23 cellular contexts compared by ENCODE assay signal in the genomic region with DNA sequence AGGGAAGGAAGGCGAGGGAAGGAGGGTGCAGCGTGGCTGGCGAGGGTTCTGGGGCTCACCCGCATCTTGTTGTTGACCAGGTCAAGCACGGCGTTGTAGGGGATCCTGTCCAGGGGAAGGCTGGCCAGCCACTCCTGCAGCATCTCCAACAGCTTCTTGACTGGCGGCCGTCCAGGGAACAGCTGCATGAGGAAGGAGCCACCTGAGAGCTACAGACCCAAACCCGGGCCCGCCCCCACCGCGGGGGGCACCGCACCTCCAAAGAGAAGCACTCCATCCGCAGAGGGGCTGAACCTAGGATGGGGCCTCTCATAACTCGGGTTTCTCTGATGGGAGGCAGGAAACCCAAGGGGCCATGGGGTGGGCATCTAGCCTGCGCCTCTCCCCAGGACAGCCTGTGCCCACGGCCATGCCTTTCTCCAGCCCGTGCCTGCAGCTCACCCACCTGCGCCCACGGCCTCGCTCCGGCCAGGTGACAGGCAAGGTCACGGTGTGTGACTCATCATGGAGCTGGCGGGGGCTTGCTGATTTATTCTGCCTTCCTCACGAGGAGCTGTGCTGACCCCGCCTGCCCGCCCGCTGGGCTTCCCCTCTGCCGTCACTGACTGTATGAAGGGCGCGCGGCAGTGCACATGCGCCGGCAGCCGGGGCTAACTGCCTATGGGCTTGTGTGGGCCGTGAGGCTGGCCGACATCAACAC. TPM values are rescaled to one million over a fixed set of nuclear protein-coding genes. Genes with fewer than 3 reads are reported as not detected.
DNase-seq lines count a peak whose midpoint lies in the region; ATAC-seq, FAIRE-seq and TF ChIP-seq lines count a peak whose summit lies in the region.
"Had no signal": no experiment of that assay in that cellular context is flagged by ENCODE, and none has a peak within 500 bp of the region (broad histone marks: within the 10 kb centered on the region; RNA-seq: fewer than 3 reads in every experiment).

No MANE protein-coding gene starts in this region.

- no peak for TF ChIP-seq RAD21 in GM12878 (IDR thresholded peaks at IDR 0.05; ENCODE audit: insufficient read depth, low read depth, low read length)

- H3K9me2 ChIP-seq in GM23338 (ENCODE audit: insufficient read depth): no peaks in the 10 kb centered on the region

- H3K27me3 Mint-ChIP-seq in GM23338 (ENCODE audit: insufficient read depth, low read depth, poor library complexity): peaks cover 5% of the 10 kb centered on the region
- H3K27me3 Mint-ChIP-seq in activated T-cell treated with anti-CD3 and anti-CD28 coated beads, Interleukin-2, amount 50 U/mL, for 4 hours (ENCODE audit: low read depth): no peaks in the 10 kb centered on the region
- H3K27me3 Mint-ChIP-seq: CD4-positive, CD25-positive, alpha-beta regulatory T cell; CD8-positive, alpha-beta memory T cell had no signal

- no peak overlapping the region for H3K4ac ChIP-seq in neuronal stem cell (ENCODE audit: low read length)

- H3K79me1 ChIP-seq in neuronal stem cell (ENCODE audit: low read depth, low read length): peaks cover 12% of the 10 kb centered on the region

- H3K27ac Mint-ChIP-seq in GM23338: no peak overlapping the region
- H3K27ac Mint-ChIP-seq: CD4-positive, CD25-positive, alpha-beta regulatory T cell; CD8-positive, alpha-beta memory T cell; HFFc6 had no signal

- ATAC-seq in GM23338 (peak; percentile 65), GM12878 (no peak)
- ATAC-seq in activated T-cell treated with anti-CD3 and anti-CD28 coated beads, Interleukin-2, amount 50 U/mL, for 4 hours: no peak

- peaks cover 3% of the 10 kb centered on the region for H4K20me1 ChIP-seq in GM23338 (replicated peaks; ENCODE audit: insufficient read depth)
- no peaks in the 10 kb centered on the region; the same call in 1 of the 2 replicates for H4K20me1 ChIP-seq in GM12878 (ENCODE audit: control insufficient read depth, insufficient read depth)

- no peak overlapping the region for H2BK120ac ChIP-seq in neuronal stem cell (ENCODE audit: low read depth, low read length)

- no peaks in the 10 kb centered on the region for H3K27me3 ChIP-seq in GM23338 (ENCODE audit: insufficient read depth)
- H3K27me3 ChIP-seq in GM12878 (replicated peaks in 1 of 2; ENCODE audit: control insufficient read depth in 2 of 2, insufficient read depth in 2 of 2, low read length in 1 of 2): no peaks in the 10 kb centered on the region
- H3K27me3 ChIP-seq in neuronal stem cell (ENCODE audit: control insufficient read depth in 3 of 3, insufficient read depth in 3 of 3, low read depth in 1 of 3, low read length in 3 of 3): no peaks in the 10 kb centered on the region

- no peak for TF ChIP-seq EP300 in GM12878 (IDR thresholded peaks at IDR 0.05; ENCODE audit: borderline replicate concordance in 1 of 2, control insufficient read depth in 1 of 2, low read depth in 2 of 2, low read length in 2 of 2)

- H3F3A ChIP-seq in GM23338 (replicated peaks; ENCODE audit: low read depth): no peaks in the 10 kb centered on the region

- CTCF ChIA-PET in GM12878 (lab: Yijun Ruan, JAX): interaction anchor here (0.6 to 1.4 kb wide), 3 partner anchors 11 to 95 kb away, joined by 3 to 4 read pairs (median 3); no protein-coding TSS in a partner anchor

- H3K4me3 ChIP-seq in GM23338 (no peak overlapping the region), GM12878 (no peak overlapping the region), neuronal stem cell (ENCODE audit: low read length in 2 of 2) (no peak overlapping the region)

- H3K27ac ChIP-seq in GM23338 (ENCODE audit: low read depth): no peak overlapping the region
- no peak overlapping the region for H3K27ac ChIP-seq in GM12878 (ENCODE audit: control insufficient read depth, insufficient read depth)
- no peak overlapping the region for H3K27ac ChIP-seq in neuronal stem cell (replicated peaks; ENCODE audit: low read length)
- H3K27ac ChIP-seq: KMS-11 had no signal

- peak; percentile 53 for DNase-seq in DMS79 (lab: John Stamatoyannopoulos, UW)
- DNase-seq in GM23338 (ENCODE audit: low spot score): no peak
- no peak for DNase-seq in GM12878 (ENCODE audit: low read depth, low spot score)
- no peak for DNase-seq in neuronal stem cell (ENCODE audit: low spot score)
- DNase-seq in NCI-H2227 (lab: John Stamatoyannopoulos, UW; ENCODE audit: unreplicated experiment): no peak
- no peak for DNase-seq in activated T-cell treated with anti-CD3 and anti-CD28 coated beads, Interleukin-2, amount 50 U/mL, for 4 hours
- no peak for DNase-seq in OCI-M2 (lab: John Stamatoyannopoulos, UW; ENCODE audit: unreplicated experiment)
- DNase-seq in NCI-H2196 (lab: John Stamatoyannopoulos, UW; ENCODE audit: unreplicated experiment): no peak
- DNase-seq: C1 segment of cervical spinal cord; CD4-positive, CD25-positive, alpha-beta regulatory T cell; CD8-positive, alpha-beta memory T cell; COR-L47; DMS 273 treated with DMSO at 0.1 percent for 48 hours; DMS53; GF-D8; HCEC 1CT; HFFc6 had no signal

- no peak overlapping the region for H4K8ac ChIP-seq in neuronal stem cell (ENCODE audit: low read depth, low read length)

- H3K9me3 Mint-ChIP-seq in GM23338: no peaks in the 10 kb centered on the region
- H3K9me3 Mint-ChIP-seq in activated T-cell treated with anti-CD3 and anti-CD28 coated beads, Interleukin-2, amount 50 U/mL, for 4 hours: no peaks in the 10 kb centered on the region
- H3K9me3 Mint-ChIP-seq: CD4-positive, CD25-positive, alpha-beta regulatory T cell; CD8-positive, alpha-beta memory T cell had no signal

- no peak overlapping the region for H3K18ac ChIP-seq in neuronal stem cell (ENCODE audit: low read length)

- peak overlapping the region; percentile 65 for H3K14ac ChIP-seq in neuronal stem cell (ENCODE audit: low read length)

- RAD21 ChIA-PET in GM12878 (lab: Charles Lee; ENCODE audit: unreplicated experiment): no interaction called here

- no peak overlapping the region for H4K91ac ChIP-seq in neuronal stem cell (ENCODE audit: low read depth, low read length, poor library complexity)

- no peak overlapping the region for H3K4me2 ChIP-seq in GM23338
- no peak overlapping the region for H3K4me2 ChIP-seq in GM12878 (ENCODE audit: control insufficient read depth, insufficient read depth)
- H3K4me2 ChIP-seq in neuronal stem cell (ENCODE audit: insufficient read depth, low read length, poor library complexity, severe bottlenecking): no peak overlapping the region
- H3K4me2 ChIP-seq: KMS-11 had no signal

- 0 out of 2 replicates have a peak, but pooled peaks have one; percentile 32 for TF ChIP-seq POLR2A in GM12878 (IDR thresholded peaks at IDR 0.05; ENCODE audit: low read depth, low read length)

- H3K4me3 Mint-ChIP-seq in GM23338: no peak overlapping the region
- no peak overlapping the region for H3K4me3 Mint-ChIP-seq in activated T-cell treated with anti-CD3 and anti-CD28 coated beads, Interleukin-2, amount 50 U/mL, for 4 hours
- H3K4me3 Mint-ChIP-seq: CD8-positive, alpha-beta memory T cell; HFFc6 had no signal

- SMC1A ChIA-PET in GM12878 (lab: Charles Lee; ENCODE audit: uncharacterized antibody, unreplicated experiment): interaction anchor here (0.8 kb wide), 1 partner anchor 31 kb away, joined by 3 read pairs; no protein-coding TSS in a partner anchor

- H3K79me2 ChIP-seq in GM23338 (replicated peaks; ENCODE audit: insufficient read depth) (peaks cover 16% of the 10 kb centered on the region), GM12878 (ENCODE audit: control insufficient read depth, insufficient read depth, low read length) (no peaks in the 10 kb centered on the region)

- POLR2A ChIA-PET in GM12878 (lab: Charles Lee): no interaction called here

- WGBS in GM12878 (ENCODE audit: insufficient coverage, insufficient replicate concordance, low lambda C conversion rate, missing lambda C conversion rate): 95% methylated on average over 37 of the region's 37 CpGs
- WGBS in neuronal stem cell (ENCODE audit: extremely low coverage in 2 of 2, insufficient read length in 2 of 2, insufficient replicate concordance in 1 of 2), 2 donors: no CpG with 5 or more reads among the region's 37 CpGs

- H3K23ac ChIP-seq in neuronal stem cell (ENCODE audit: low read depth, low read length, poor library complexity): peak overlapping the region; percentile 87

- no TSS peak for BruUV-seq in GM12878 (replicated peaks; lab: Mats Ljungman, UMichigan)

- no peaks in the 10 kb centered on the region; the same call in 2 of the 3 replicates for H3K9me3 ChIP-seq in GM12878 (replicated peaks; ENCODE audit: control insufficient read depth, insufficient read depth, low read length)
- H3K9me3 ChIP-seq in neuronal stem cell (replicated peaks in 1 of 2; ENCODE audit: control insufficient read depth in 2 of 2, insufficient read depth in 1 of 2, low read depth in 1 of 2, low read length in 2 of 2): peaks cover 0 to 3% of the 10 kb centered on the region in 2 donors

- H2BK15ac ChIP-seq in neuronal stem cell (ENCODE audit: low read length): no peak overlapping the region

- H3K36me3 Mint-ChIP-seq in GM23338 (ENCODE audit: low read depth): peaks cover 56% of the 10 kb centered on the region
- peaks cover 37% of the 10 kb centered on the region for H3K36me3 Mint-ChIP-seq in activated T-cell treated with anti-CD3 and anti-CD28 coated beads, Interleukin-2, amount 50 U/mL, for 4 hours (ENCODE audit: insufficient read depth)

- intact Hi-C loops in GM12878 (cut with micrococcal nuclease; ENCODE audit: unreplicated experiment): no loop called here

- H3K4me1 Mint-ChIP-seq in GM23338: no peaks in the 10 kb centered on the region
- no peaks in the 10 kb centered on the region for H3K4me1 Mint-ChIP-seq in activated T-cell treated with anti-CD3 and anti-CD28 coated beads, Interleukin-2, amount 50 U/mL, for 4 hours (ENCODE audit: low read depth)

- in situ Hi-C loops in GM12878 (cut with MboI): no loop called here

- H3K36me3 ChIP-seq in GM23338 (ENCODE audit: insufficient read depth): no peaks in the 10 kb centered on the region; the same call in 1 of the 2 replicates
- H3K36me3 ChIP-seq in GM12878 (ENCODE audit: control insufficient read depth in 2 of 2, insufficient read depth in 2 of 2, low read length in 1 of 2): peaks cover 27 to 36% of the 10 kb centered on the region in 2 experiments
- peaks cover 24 to 86% of the 10 kb centered on the region in 2 donors for H3K36me3 ChIP-seq in neuronal stem cell (replicated peaks in 1 of 2; ENCODE audit: control insufficient read depth in 2 of 2, insufficient read depth in 2 of 2, low read length in 2 of 2)

- H3K9ac ChIP-seq in GM12878 (ENCODE audit: control insufficient read depth, insufficient read depth, low read length): no peak overlapping the region
- H3K9ac ChIP-seq in neuronal stem cell (ENCODE audit: low read depth, low read length, poor library complexity): peak overlapping the region; percentile 12
- H3K9ac ChIP-seq: KMS-11 had no signal

- H2BK5ac ChIP-seq in neuronal stem cell (ENCODE audit: low read length): peak overlapping the region; percentile 30

- H2AFZ ChIP-seq in GM23338: no peak overlapping the region
- H2AFZ ChIP-seq in GM12878 (ENCODE audit: control insufficient read depth, low read depth, low read length): no peak overlapping the region
- no peak overlapping the region for H2AFZ ChIP-seq in neuronal stem cell (ENCODE audit: low read length)

- FAIRE-seq in GM12878 (lab: Jason Lieb, UNC): no peak
- FAIRE-seq: A204.1, GM19239 had no signal

- no peak overlapping the region for H2BK12ac ChIP-seq in neuronal stem cell (ENCODE audit: low read length)

- no peak overlapping the region for H2AK5ac ChIP-seq in neuronal stem cell (ENCODE audit: low read depth, low read length)

- no peaks in the 10 kb centered on the region for H3K4me1 ChIP-seq in GM23338 (ENCODE audit: insufficient read depth)
- H3K4me1 ChIP-seq in GM12878 (ENCODE audit: control insufficient read depth, insufficient read depth, low read length): no peaks in the 10 kb centered on the region
- H3K4me1 ChIP-seq in neuronal stem cell (ENCODE audit: control insufficient read depth in 2 of 2, insufficient read depth in 1 of 2, low read depth in 1 of 2, low read length in 2 of 2): no peaks in the 10 kb centered on the region

- TF ChIP-seq CTCF in GM23338 (conservative IDR thresholded peaks at IDR 0.05; ENCODE audit: low read depth in 2 of 2): no peak
- no peak for TF ChIP-seq CTCF in GM12878 (IDR thresholded peaks at IDR 0.05 in 2 of 3, conservative IDR thresholded peaks at IDR 0.05 in 1 of 3; ENCODE audit: control insufficient read depth in 2 of 3, extremely low read depth in 1 of 3, insufficient read depth in 1 of 3, low read depth in 3 of 3, low read length in 3 of 3)

RNA-seq across cellular contexts. Expression of a gene that starts 11.8 kb away (rescaled TPM):
- not detected in 2 replicates for total RNA-seq in GM23338 (2014; rRNA removed; shearing (Covaris generic))
- polyA plus RNA-seq in GM23338 (2016; fragmentation: Nextera tagmentation; extraction: Ambion mirVana): 0.08 TPM in 1 of 2 replicates, not detected in the other
- not detected in 2 replicates for total RNA-seq in GM12878 (2013; cell fraction: nucleolus; rRNA removed)
- total RNA-seq in GM12878 (2014; rRNA removed): not detected in 2 replicates
- not detected in 2 replicates for total RNA-seq in GM12878 (2014; rRNA removed; fragmentation: Illumina TruSeq; extraction: Trizol)
- not detected in 2 replicates for total RNA-seq in GM12878 (2021)
- polyA plus RNA-seq in GM12878 (2011; ENCODE audit: low read depth): not detected
- not detected in 2 replicates for polyA plus RNA-seq in GM12878 (2011; rRNA removed)
- not detected in 2 replicates for polyA plus RNA-seq in GM12878 (2011; cell fraction: cytosol; rRNA removed)
- polyA plus RNA-seq in GM12878 (2011; cell fraction: nucleus; rRNA removed): 0.06 TPM in 1 of 2 replicates, not detected in the other
- polyA plus RNA-seq in GM12878 (2012): not detected in 2 replicates
- polyA plus RNA-seq in GM12878 (2014; fragmentation: Illumina TruSeq; extraction: Trizol): not detected in 2 replicates
- not detected for polyA plus RNA-seq in GM12878 (2014; fragmentation: Nextera tagmentation; extraction: Ambion mirVana)
- not detected in 2 replicates for polyA plus RNA-seq in GM12878 (2014; rRNA removed)
- not detected for polyA plus RNA-seq in GM12878 (2016; fragmentation: Nextera tagmentation; extraction: Ambion mirVana)
- not detected in 2 replicates for polyA minus RNA-seq in GM12878 (2011; rRNA and poly(A)+ RNA removed)
- polyA minus RNA-seq in GM12878 (2011; cell fraction: cytosol; rRNA and poly(A)+ RNA removed): not detected in 2 replicates
- polyA minus RNA-seq in GM12878 (2011; cell fraction: nucleus; rRNA and poly(A)+ RNA removed): not detected in 2 replicates
- not detected for polyA plus RNA-seq in neuronal stem cell (2013, experiment 1 of 2)
- polyA plus RNA-seq in neuronal stem cell (2013, experiment 2 of 2): not detected
- under 1 TPM in 2 of 3 donors, not detected in 1; 0.08 to 0.11 TPM for total RNA-seq in activated T-cell treated with anti-CD3 and anti-CD28 coated beads, Interleukin-2, amount 50 U/mL, for 4 hours
- total RNA-seq: CD4-positive, CD25-positive, alpha-beta regulatory T cell; CD8-positive, alpha-beta memory T cell; Daoy; H4; HFFc6; LHCN-M2 had no signal
- polyA plus RNA-seq: CD4-positive, CD25-positive, alpha-beta regulatory T cell; CD8-positive, alpha-beta memory T cell had no signal

RNA-seq across cellular contexts. Expression of a gene that starts 28.9 kb away (rescaled TPM):
- 25.5 and 29.2 TPM in 2 replicates for total RNA-seq in GM23338 (2014; rRNA removed; shearing (Covaris generic))
- polyA plus RNA-seq in GM23338 (2016; fragmentation: Nextera tagmentation; extraction: Ambion mirVana): 9.2 and 10.5 TPM in 2 replicates
- total RNA-seq in GM12878 (2013; cell fraction: nucleolus; rRNA removed): 31.6 and 38.4 TPM in 2 replicates
- 9.0 and 10.1 TPM in 2 replicates for total RNA-seq in GM12878 (2014; rRNA removed)
- 7.1 and 7.8 TPM in 2 replicates for total RNA-seq in GM12878 (2014; rRNA removed; fragmentation: Illumina TruSeq; extraction: Trizol)
- 15.8 and 16.1 TPM in 2 replicates for total RNA-seq in GM12878 (2021)
- 4.2 TPM for polyA plus RNA-seq in GM12878 (2011; ENCODE audit: low read depth)
- polyA plus RNA-seq in GM12878 (2011; rRNA removed): 11.4 and 15.4 TPM in 2 replicates
- polyA plus RNA-seq in GM12878 (2011; cell fraction: cytosol; rRNA removed): 9.9 and 11.1 TPM in 2 replicates
- polyA plus RNA-seq in GM12878 (2011; cell fraction: nucleus; rRNA removed): 51.1 and 55.5 TPM in 2 replicates
- polyA plus RNA-seq in GM12878 (2012): 8.4 and 10.9 TPM in 2 replicates
- polyA plus RNA-seq in GM12878 (2014; fragmentation: Illumina TruSeq; extraction: Trizol): 7.2 and 9.3 TPM in 2 replicates
- polyA plus RNA-seq in GM12878 (2014; fragmentation: Nextera tagmentation; extraction: Ambion mirVana): 1 to 10 TPM in 1 of 2 experiments, under 1 TPM in 1; 0.34 to 1.5 TPM
- 13.1 and 15.1 TPM in 2 replicates for polyA plus RNA-seq in GM12878 (2014; rRNA removed)
- polyA plus RNA-seq in GM12878 (2016; fragmentation: Nextera tagmentation; extraction: Ambion mirVana): 1 to 10 TPM in 1 of 2 experiments, under 1 TPM in 1; 0.45 to 2.1 TPM
- polyA minus RNA-seq in GM12878 (2011; rRNA and poly(A)+ RNA removed): 8.7 and 10.6 TPM in 2 replicates
- polyA minus RNA-seq in GM12878 (2011; cell fraction: cytosol; rRNA and poly(A)+ RNA removed): 3.5 and 4.1 TPM in 2 replicates
- polyA minus RNA-seq in GM12878 (2011; cell fraction: nucleus; rRNA and poly(A)+ RNA removed): 8.6 and 11.9 TPM in 2 replicates
- polyA plus RNA-seq in neuronal stem cell (2013, experiment 1 of 2): 11.3 TPM
- polyA plus RNA-seq in neuronal stem cell (2013, experiment 2 of 2): 11.5 TPM
- total RNA-seq in activated T-cell treated with anti-CD3 and anti-CD28 coated beads, Interleukin-2, amount 50 U/mL, for 4 hours: 10 to 100 TPM; 26.9 to 30.3 (median 27.5) TPM
